Comparison of ENCODE assay signal across 16 cellular contexts in genomic region chr15:52714968-52715367, GRCh38.
"Had no signal": no experiment of that assay in that cellular context is flagged by ENCODE, and none has a peak within 500 bp of the region (broad histone marks: within the 10 kb centered on the region; RNA-seq: fewer than 3 reads in every experiment).

No MANE protein-coding gene starts in this region.

- H3K4me1 ChIP-seq: transverse colon had no signal

- H3K27ac ChIP-seq: suprapubic skin, transverse colon had no signal

- H3K4me3 ChIP-seq: suprapubic skin, transverse colon had no signal

- H3K9me3 ChIP-seq: suprapubic skin, transverse colon had no signal

- DNase-seq: activated CD4-positive, alpha-beta T cell treated with anti-CD3 and anti-CD28 coated beads for 36 hours; activated CD4-positive, alpha-beta T cell treated with anti-CD3 and anti-CD28 coated beads, Interleukin-2, amount 50 U/mL, for 48 hours; activated gamma-delta T cell; cerebellar nuclear complex; effector CD8-positive, alpha-beta T cell; immature natural killer cell; left ventricle myocardium superior; occipital lobe; retina; stimulated activated CD4-positive, alpha-beta T cell treated with anti-CD3 and anti-CD28 coated beads, Interleukin-12 subunit alpha, Interleukin-12 subunit beta, amount 100 ng/mL, for 4 hours; stimulated activated CD4-positive, alpha-beta T cell treated with anti-CD3 and anti-CD28 coated beads, Interleukin-1b, Interleukin-23, amount 100 ng/mL, for 48 hours; stimulated activated CD8-positive, alpha-beta memory T cell treated with anti-CD3 and anti-CD28 coated beads, Interleukin-4, amount 100 ng/mL, for 48 hours; transverse colon had no signal

- H3K36me3 ChIP-seq: suprapubic skin, transverse colon had no signal

- FAIRE-seq: bronchial epithelial cell had no signal

- ATAC-seq: activated CD4-positive, alpha-beta T cell treated with anti-CD3 and anti-CD28 coated beads for 36 hours; esophagus mucosa; left ventricle myocardium superior had no signal

- H3K27me3 ChIP-seq: suprapubic skin, transverse colon had no signal
